ENCODE assay signal across 25 cellular contexts in the genomic region with DNA sequence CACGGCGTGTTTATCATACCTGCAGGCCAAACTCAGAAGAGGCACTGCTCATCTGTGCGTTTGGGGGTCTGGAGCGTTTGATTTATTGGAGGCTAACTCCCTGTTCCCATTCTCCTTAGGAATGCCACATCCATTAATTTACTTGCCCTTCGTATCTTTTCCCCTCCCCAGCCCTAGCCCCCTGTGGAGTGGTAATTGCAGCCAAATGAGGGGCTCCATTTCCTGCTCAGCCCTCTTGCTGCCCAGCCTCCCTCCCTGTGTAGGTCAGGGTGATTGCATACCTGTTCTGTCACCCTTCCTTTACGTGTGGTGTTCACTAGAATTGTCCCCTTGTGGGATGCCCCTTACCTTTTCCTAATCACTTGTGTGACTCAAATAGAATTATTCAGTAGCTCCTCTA.
DNase-seq lines count a peak whose midpoint lies in the region; ATAC-seq, FAIRE-seq and TF ChIP-seq lines count a peak whose summit lies in the region.
"Had no signal": no experiment of that assay in that cellular context is flagged by ENCODE, and none has a peak within 500 bp of the region (broad histone marks: within the 10 kb centered on the region; RNA-seq: fewer than 3 reads in every experiment).

No MANE protein-coding gene starts in this region.

- no peak overlapping the region for H2BK12ac ChIP-seq in H1 (ENCODE audit: low read depth, low read length)

- no peak for TF ChIP-seq CTCF in H1 (IDR thresholded peaks at IDR 0.05; ENCODE audit: control extremely low read depth in 1 of 3, insufficient read depth in 1 of 3, low read depth in 1 of 3, low read length in 3 of 3)
- TF ChIP-seq CTCF in nephron (IDR thresholded peaks at IDR 0.05; ENCODE audit: unreplicated experiment in 3 of 3), result no peak

- H2BK20ac ChIP-seq in H1 (ENCODE audit: low read length), result no peak overlapping the region

- H2BK5ac ChIP-seq in H1 (ENCODE audit: low read depth, low read length), result peak overlapping the region; percentile 79; the same call in 1 of the 2 replicates

- H3K4me3 ChIP-seq in right cardiac atrium (ENCODE audit: low read length), result no peak overlapping the region
- 0 out of 8 replicates have a peak overlapping the region, but pooled peaks of 1 of the 4 experiments have one; percentile 3 for H3K4me3 ChIP-seq in H1 (ENCODE audit: extremely low read depth in 1 of 4, insufficient read depth in 2 of 4, low read depth in 3 of 4, low read length in 4 of 4)
- H3K4me3 ChIP-seq: SJCRH30, skin epidermis, tibial nerve had no signal

- no peak overlapping the region for H2BK120ac ChIP-seq in H1 (replicated peaks; ENCODE audit: low read depth, low read length)

- 90% methylated on average over 6 of the region's 6 CpGs for WGBS in right cardiac atrium
- 65% methylated on average over 6 of the region's 6 CpGs; no CpG with 5 or more reads in 1 of the 2 experiments for WGBS in H1 (ENCODE audit: extremely low coverage in 1 of 2, insufficient coverage in 1 of 2, insufficient read length in 1 of 2, insufficient replicate concordance in 2 of 2, low coverage in 1 of 2, low lambda C conversion rate in 2 of 2, missing lambda C conversion rate in 1 of 2), 2 experiments

- TF ChIP-seq RAD21 in H1 (IDR thresholded peaks at IDR 0.05 in 1 of 2, conservative IDR thresholded peaks at IDR 0.05 in 1 of 2; ENCODE audit: low read depth in 2 of 2, low read length in 2 of 2), result no peak

- no peak for TF ChIP-seq POLR2A in H1 (IDR thresholded peaks at IDR 0.05; ENCODE audit: control extremely low read depth in 1 of 2, low read depth in 2 of 2, low read length in 2 of 2)

- no peak overlapping the region for H3K14ac ChIP-seq in H1 (ENCODE audit: insufficient read length)

- H4K20me1 ChIP-seq in H1 (replicated peaks in 1 of 2; ENCODE audit: control insufficient read depth in 1 of 2, insufficient read depth in 2 of 2, low read length in 2 of 2), result no peaks in the 10 kb centered on the region

- H3K9me3 Mint-ChIP-seq in nephron, result no peaks in the 10 kb centered on the region
- H3K9me3 Mint-ChIP-seq in activated CD4-positive, alpha-beta T cell treated with anti-CD3 and anti-CD28 coated beads, Interleukin-2, amount 10 ng/mL, durations not matched to agents 7 days and 5 days, result no peaks in the 10 kb centered on the region
- H3K9me3 Mint-ChIP-seq: activated naive CD8-positive, alpha-beta T cell treated with anti-CD3 and anti-CD28 coated beads, Interleukin-2, amount 50 U/mL, for 24 hours; activated T-cell treated with anti-CD3 and anti-CD28 coated beads, Interleukin-2, amount 50 U/mL, for 4 hours; CD8-positive, alpha-beta memory T cell; immature natural killer cell; stimulated activated naive CD8-positive, alpha-beta T cell treated with anti-CD3 and anti-CD28 coated beads, Interleukin-15, Interleukin-2, amounts not matched to agents 100 ng/mL and 50 ng/mL, for 24 hours had no signal

- peaks cover 19% of the 10 kb centered on the region for H3K36me3 Mint-ChIP-seq in nephron (ENCODE audit: low read depth)
- H3K36me3 Mint-ChIP-seq in activated CD4-positive, alpha-beta T cell treated with anti-CD3 and anti-CD28 coated beads, Interleukin-2, amount 10 ng/mL, durations not matched to agents 7 days and 5 days (ENCODE audit: low read depth), result no peaks in the 10 kb centered on the region

- no peak for FAIRE-seq in H1 (lab: Jason Lieb, UNC)
- FAIRE-seq: RCC 7860 had no signal

- TF ChIP-seq EP300 in H1 (IDR thresholded peaks at IDR 0.05; ENCODE audit: borderline replicate concordance in 1 of 2, low read depth in 2 of 2, low read length in 2 of 2), result no peak

- ATAC-seq in left ventricle myocardium superior (peak; percentile 6), right cardiac atrium (no peak), GM19324 (IDR thresholded peaks at IDR 0.05; ENCODE audit: low FRiP score, unreplicated experiment) (no peak)
- ATAC-seq: activated naive CD8-positive, alpha-beta T cell treated with anti-CD3 and anti-CD28 coated beads, Interleukin-2, amount 50 U/mL, for 24 hours; activated T-cell treated with anti-CD3 and anti-CD28 coated beads, Interleukin-2, amount 50 U/mL, for 4 hours had no signal

- peak overlapping the region; percentile 35 for H4K5ac ChIP-seq in H1 (ENCODE audit: insufficient read length, low read depth, low read length)

- H3K27me3 Mint-ChIP-seq in nephron (ENCODE audit: low read depth), result no peaks in the 10 kb centered on the region
- H3K27me3 Mint-ChIP-seq in activated CD4-positive, alpha-beta T cell treated with anti-CD3 and anti-CD28 coated beads, Interleukin-2, amount 10 ng/mL, durations not matched to agents 7 days and 5 days, result no peaks in the 10 kb centered on the region
- H3K27me3 Mint-ChIP-seq: CD8-positive, alpha-beta memory T cell had no signal

- H3K23me2 ChIP-seq in H1 (ENCODE audit: low read depth, low read length), result no peaks in the 10 kb centered on the region

- H4K91ac ChIP-seq in H1 (replicated peaks; ENCODE audit: insufficient read length, low read length), result no peak overlapping the region

- H3K4ac ChIP-seq in H1 (replicated peaks; ENCODE audit: insufficient read length, low read depth, low read length), result no peak overlapping the region

- H3K9me3 ChIP-seq in right cardiac atrium (ENCODE audit: control insufficient read depth, low read length), result no peaks in the 10 kb centered on the region
- no peaks in the 10 kb centered on the region for H3K9me3 ChIP-seq in H1 (ENCODE audit: insufficient read depth in 2 of 2, low read depth in 1 of 2, low read length in 1 of 2)
- H3K9me3 ChIP-seq: BE2C, SJCRH30, tibial nerve had no signal

- no peak overlapping the region for H2BK15ac ChIP-seq in H1 (ENCODE audit: low read length)

- no peaks in the 10 kb centered on the region for H3K36me3 ChIP-seq in H1 (ENCODE audit: control insufficient read depth in 2 of 4, insufficient read depth in 4 of 4, low read length in 3 of 4)
- H3K36me3 ChIP-seq: BE2C, SJCRH30 had no signal

- no peaks in the 10 kb centered on the region for H3K79me1 ChIP-seq in H1 (ENCODE audit: low read depth, low read length)

- intact Hi-C loops in left ventricle myocardium superior (cut with micrococcal nuclease), result loop anchor here (10.0 kb wide), 1 partner anchor 111 kb away; no protein-coding TSS in a partner anchor
- intact Hi-C loops in right cardiac atrium (cut with DNase I), result loop anchor here in 1 of 4 donors (5.0 kb wide), 1 partner anchor 119 kb away; the partner anchor contains the start of gene MAP3K20

- no peak overlapping the region for H3K4me3 Mint-ChIP-seq in nephron
- H3K4me3 Mint-ChIP-seq in activated CD4-positive, alpha-beta T cell treated with anti-CD3 and anti-CD28 coated beads, Interleukin-2, amount 10 ng/mL, durations not matched to agents 7 days and 5 days, result no peak overlapping the region
- H3K4me3 Mint-ChIP-seq: activated naive CD8-positive, alpha-beta T cell treated with anti-CD3 and anti-CD28 coated beads, Interleukin-2, amount 50 U/mL, for 24 hours; activated T-cell treated with anti-CD3 and anti-CD28 coated beads, Interleukin-2, amount 50 U/mL, for 4 hours; CD8-positive, alpha-beta memory T cell; immature natural killer cell; stimulated activated naive CD8-positive, alpha-beta T cell treated with anti-CD3 and anti-CD28 coated beads, Interleukin-15, Interleukin-2, amounts not matched to agents 100 ng/mL and 50 ng/mL, for 24 hours had no signal

- no peak overlapping the region for H3K18ac ChIP-seq in H1 (ENCODE audit: extremely low read depth, low read length)

- no peak overlapping the region for H3K27ac ChIP-seq in right cardiac atrium (ENCODE audit: low read length)
- no peak overlapping the region for H3K27ac ChIP-seq in H1 (ENCODE audit: low read depth, low read length)
- H3K27ac ChIP-seq: SJCRH30, skin epidermis, tibial nerve had no signal

- CTCF ChIA-PET in H1 (lab: Charles Lee; ENCODE audit: partially characterized antibody), result interaction anchor here (0.6 to 6.3 kb wide), 6 partner anchors 11 to 202 kb away, joined by 3 to 32 read pairs (median 4); no protein-coding TSS in a partner anchor
- CTCF ChIA-PET in activated CD4-positive, alpha-beta T cell treated with anti-CD3 and anti-CD28 coated beads, Interleukin-2, amount 10 ng/mL, durations not matched to agents 7 days and 5 days (lab: Charles Lee), result no interaction called here

- H3K23ac ChIP-seq in H1 (ENCODE audit: insufficient read length), result no peak overlapping the region

- H3K27me3 ChIP-seq in right cardiac atrium (ENCODE audit: control insufficient read depth, insufficient read depth), result no peaks in the 10 kb centered on the region
- H3K27me3 ChIP-seq in H1 (replicated peaks in 1 of 4; ENCODE audit: control insufficient read depth in 3 of 4, extremely low read depth in 1 of 4, insufficient read depth in 3 of 4, low read length in 3 of 4), result no peaks in the 10 kb centered on the region
- H3K27me3 ChIP-seq: BE2C, SJCRH30, tibial nerve had no signal

- no peak for DNase-seq in left ventricle myocardium superior
- DNase-seq in right cardiac atrium, result no peak
- DNase-seq in H1 (ENCODE audit: low read depth in 1 of 2, low spot score in 2 of 2), result peak in 1 of 2 experiments; percentile 63
- DNase-seq in activated CD4-positive, alpha-beta T cell treated with anti-CD3 and anti-CD28 coated beads, Interleukin-2, amount 10 ng/mL, durations not matched to agents 7 days and 5 days, result no peak
- DNase-seq in anterior cingulate cortex (lab: John Stamatoyannopoulos, UW), result no peak
- no peak for DNase-seq in superior temporal gyrus (ENCODE audit: extremely low spot score)
- DNase-seq: ACHN; activated CD4-positive, alpha-beta T cell treated with anti-CD3 and anti-CD28 coated beads, Interleukin-2, amount 50 U/mL, for 1 hour; activated naive CD8-positive, alpha-beta T cell treated with anti-CD3 and anti-CD28 coated beads, Interleukin-2, amount 50 U/mL, for 24 hours; activated T-cell treated with anti-CD3 and anti-CD28 coated beads, Interleukin-2, amount 50 U/mL, for 4 hours; BE2C; CD8-positive, alpha-beta memory T cell; DMS 273 treated with DMSO at 0.1 percent for 48 hours; immature natural killer cell; NCI-H1105 treated with DMSO at 0.1 percent for 48 hours; NCI-H226; nucleus accumbens; SJCRH30; T1000 had no signal

- H2AFZ ChIP-seq in H1 (ENCODE audit: low read length), result no peak overlapping the region

- H2AK5ac ChIP-seq in H1 (ENCODE audit: low read depth, low read length), result no peak overlapping the region

- peak overlapping the region in 1 of 2 experiments; percentile 45; a peak in 2 of 4 replicates for H3K4me2 ChIP-seq in H1 (ENCODE audit: insufficient read depth in 1 of 2, low read depth in 2 of 2, low read length in 2 of 2)

- POLR2A ChIA-PET in H1 (lab: Charles Lee; ENCODE audit: partially characterized antibody), result interaction anchor here (1.0 to 1.5 kb wide), 4 partner anchors 9 to 41 kb away, joined by 3 to 6 read pairs (median 3); no protein-coding TSS in a partner anchor
- POLR2A ChIA-PET in activated CD4-positive, alpha-beta T cell treated with anti-CD3 and anti-CD28 coated beads, Interleukin-2, amount 10 ng/mL, durations not matched to agents 7 days and 5 days (lab: Charles Lee), result no interaction called here

- no peak overlapping the region for H3K56ac ChIP-seq in H1 (replicated peaks; ENCODE audit: insufficient read length, low read depth, low read length)

- H3K4me1 Mint-ChIP-seq in nephron, result peaks cover 26% of the 10 kb centered on the region
- no peaks in the 10 kb centered on the region for H3K4me1 Mint-ChIP-seq in activated CD4-positive, alpha-beta T cell treated with anti-CD3 and anti-CD28 coated beads, Interleukin-2, amount 10 ng/mL, durations not matched to agents 7 days and 5 days
- H3K4me1 Mint-ChIP-seq: activated naive CD8-positive, alpha-beta T cell treated with anti-CD3 and anti-CD28 coated beads, Interleukin-2, amount 50 U/mL, for 24 hours; CD8-positive, alpha-beta memory T cell; immature natural killer cell had no signal

- no peak overlapping the region for H4K8ac ChIP-seq in H1 (ENCODE audit: extremely low read depth, insufficient read depth, low read length)

- H3K9ac ChIP-seq in H1 (replicated peaks in 1 of 4; ENCODE audit: extremely low read depth in 1 of 4, low read depth in 3 of 4, low read length in 3 of 4), result no peak overlapping the region

- peaks cover 2% of the 10 kb centered on the region for H3K4me1 ChIP-seq in right cardiac atrium (ENCODE audit: control insufficient read depth, insufficient read depth, low read length)
- peaks cover 7 to 21% (median 16%) of the 10 kb centered on the region in 4 experiments; a peak in 5 of 7 replicates for H3K4me1 ChIP-seq in H1 (replicated peaks in 1 of 4; ENCODE audit: control insufficient read depth in 3 of 4, insufficient read depth in 4 of 4, low read length in 3 of 4)
- H3K4me1 ChIP-seq: BE2C, SJCRH30 had no signal

- H3K27ac Mint-ChIP-seq in nephron, result peak overlapping the region in 2 of 3 experiments; percentile 40 to 66
- no peak overlapping the region for H3K27ac Mint-ChIP-seq in activated CD4-positive, alpha-beta T cell treated with anti-CD3 and anti-CD28 coated beads, Interleukin-2, amount 10 ng/mL, durations not matched to agents 7 days and 5 days
- H3K27ac Mint-ChIP-seq: activated naive CD8-positive, alpha-beta T cell treated with anti-CD3 and anti-CD28 coated beads, Interleukin-2, amount 50 U/mL, for 24 hours; CD8-positive, alpha-beta memory T cell; immature natural killer cell; stimulated activated naive CD8-positive, alpha-beta T cell treated with anti-CD3 and anti-CD28 coated beads, Interleukin-15, Interleukin-2, amounts not matched to agents 100 ng/mL and 50 ng/mL, for 24 hours had no signal

- H3K79me2 ChIP-seq in H1 (ENCODE audit: control insufficient read depth in 1 of 2, insufficient read depth in 2 of 2, low read length in 2 of 2), result no peaks in the 10 kb centered on the region
